20 cellular contexts compared by ENCODE assay signal in genomic region chr11:99988105-99988907, GRCh38.
DNase-seq lines count a peak whose midpoint lies in the region; ATAC-seq and TF ChIP-seq lines count a peak whose summit lies in the region.
"Had no signal": no experiment of that assay in that cellular context is flagged by ENCODE, and none has a peak within 500 bp of the region (broad histone marks: within the 10 kb centered on the region; RNA-seq: fewer than 3 reads in every experiment).

No MANE protein-coding gene starts in this region.

- H3K4me3 ChIP-seq in left ventricle myocardium inferior (no peak overlapping the region), brain microvascular endothelial cell (ENCODE audit: low read depth, low read length) (no peak overlapping the region), GM23248 (no peak overlapping the region)
- H3K4me3 ChIP-seq: coronary artery had no signal

- H3K9me2 ChIP-seq in GM23248 (ENCODE audit: insufficient read depth) = no peaks in the 10 kb centered on the region

- intact Hi-C loops in Right ventricle myocardium inferior (cut with DNase I) = no loop called here
- intact Hi-C loops in left ventricle myocardium inferior (cut with micrococcal nuclease) = no loop called here

- H3K36me3 ChIP-seq in left ventricle myocardium inferior (no peaks in the 10 kb centered on the region), brain microvascular endothelial cell (replicated peaks) (no peaks in the 10 kb centered on the region), GM23248 (ENCODE audit: low read depth) (no peaks in the 10 kb centered on the region)

- no peaks in the 10 kb centered on the region for H3K79me2 ChIP-seq in GM23248 (ENCODE audit: insufficient read depth)

- DNase-seq in Right ventricle myocardium inferior (ENCODE audit: missing footprints) (no peak), left ventricle myocardium inferior (no peak), brain microvascular endothelial cell (peak; percentile 16), myocyte (ENCODE audit: low read depth) (peak; percentile 46), islet precursor cell (no peak), GM23248 (no peak)
- DNase-seq: 8988T; activated CD4-positive, alpha-beta T cell treated with anti-CD3 and anti-CD28 coated beads, Interleukin-2, amount 50 U/mL, for 1 hour; IMR-90; nephron progenitor cell; small intestine; stimulated activated CD4-positive, alpha-beta T cell treated with anti-CD3 and anti-CD28 coated beads, Interleukin-2, amount 100 ng/mL, for 48 hours; stimulated activated naive B cell treated with anti-CD40 and anti-IgM and Interleukin-4, amounts not matched to agents 10 μg/mL and 1 μg/mL and 100 μg/mL, for 72 hours; T-helper 9 cell had no signal

- no peaks in the 10 kb centered on the region for H4K20me1 ChIP-seq in GM23248 (ENCODE audit: insufficient read depth)

- H3F3A ChIP-seq in GM23248 (ENCODE audit: insufficient read depth) = no peaks in the 10 kb centered on the region

- H3K27me3 ChIP-seq in left ventricle myocardium inferior (ENCODE audit: low read depth) (no peaks in the 10 kb centered on the region), brain microvascular endothelial cell (replicated peaks) (no peaks in the 10 kb centered on the region), GM23248 (replicated peaks; ENCODE audit: insufficient read depth) (no peaks in the 10 kb centered on the region)

- no peak overlapping the region for H3K27ac ChIP-seq in left ventricle myocardium inferior (replicated peaks)
- H3K27ac ChIP-seq in brain microvascular endothelial cell = no peak overlapping the region
- H3K27ac ChIP-seq in GM23248 = no peak overlapping the region
- H3K27ac ChIP-seq: coronary artery, RWPE1 had no signal

- in situ Hi-C loops in brain microvascular endothelial cell (cut with HindIII; ENCODE audit: low pct_ligation_motif_present, low sequenced_read_pairs) (no loop called here), GM23248 (cut with MboI) (no loop called here)

- no peak overlapping the region for H2AFZ ChIP-seq in GM23248

- ATAC-seq in Right ventricle myocardium inferior = peak; percentile 82
- no peak for ATAC-seq in GM19324 (IDR thresholded peaks at IDR 0.05; ENCODE audit: low FRiP score, unreplicated experiment)
- no peak for ATAC-seq in GM19395 (IDR thresholded peaks at IDR 0.05; ENCODE audit: unreplicated experiment)
- ATAC-seq: activated naive CD4-positive, alpha-beta T cell treated with anti-CD3 and anti-CD28 coated beads, Interleukin-2, amount 50 U/mL, for 72 hours; left lobe of liver; stimulated activated naive B cell treated with anti-CD40 and anti-IgM and Interleukin-4, amounts not matched to agents 10 μg/mL and 1 μg/mL and 100 μg/mL, for 72 hours had no signal

- TF ChIP-seq CTCF in left ventricle myocardium inferior (IDR thresholded peaks at IDR 0.05; ENCODE audit: borderline replicate concordance) (no peak), brain microvascular endothelial cell (IDR thresholded peaks at IDR 0.05; ENCODE audit: low read depth, low read length, missing control alignments) (no peak)

- H3K9me3 ChIP-seq in left ventricle myocardium inferior (replicated peaks) (no peaks in the 10 kb centered on the region), GM23248 (ENCODE audit: low read depth) (no peaks in the 10 kb centered on the region)

- no peaks in the 10 kb centered on the region for H3K4me1 ChIP-seq in left ventricle myocardium inferior
- H3K4me1 ChIP-seq in GM23248 (ENCODE audit: insufficient read depth) = no peaks in the 10 kb centered on the region

- no peak overlapping the region for H3K9ac ChIP-seq in GM23248

- H3K4me2 ChIP-seq in GM23248 (ENCODE audit: unreplicated experiment) = no peak overlapping the region

- 0% methylated on average over 3 of the region's 3 CpGs for WGBS in GM23248 (ENCODE audit: low coverage in 1 of 2, low lambda C conversion rate in 2 of 2, missing lambda C conversion rate in 2 of 2), 2 experiments

Comparison
In these comparisons a context has a peak if more than half of its experiments do, and no peak if none do; other contexts are left out.
1. DNase-seq: peak in brain microvascular endothelial cell (single experiment) and myocyte (single experiment); none in Right ventricle myocardium inferior (single experiment), left ventricle myocardium inferior (single experiment), islet precursor cell (single experiment) and GM23248 (single experiment).